In genomic region chr6:163405412-163406309, GRCh38 we compare ENCODE assay signal across 7 cellular contexts. TPM values are rescaled to one million over a fixed set of nuclear protein-coding genes. Genes with fewer than 3 reads are reported as not detected.
DNase-seq lines count a peak whose midpoint lies in the region; ATAC-seq and TF ChIP-seq lines count a peak whose summit lies in the region.

No MANE protein-coding gene starts in this region.

- H3K27me3 ChIP-seq in Peyer's patch (no peaks in the 10 kb centered on the region), thyroid gland (no peaks in the 10 kb centered on the region)

- H3K27ac ChIP-seq in Peyer's patch, result peak overlapping the region; percentile 29 to 80 (median 66)
- H3K27ac ChIP-seq in thyroid gland, result peak overlapping the region; percentile 73 to 86 (median 86)

- peak overlapping the region in 3 of 4 donors; percentile 4 to 29 (median 25) for H3K4me3 ChIP-seq in Peyer's patch
- H3K4me3 ChIP-seq in thyroid gland (replicated peaks in 1 of 3), result peak overlapping the region in 1 of 3 donors; percentile 2

- H3K9me3 ChIP-seq in Peyer's patch (no peaks in the 10 kb centered on the region), thyroid gland (no peaks in the 10 kb centered on the region)

- TF ChIP-seq CTCF in Peyer's patch (IDR thresholded peaks at IDR 0.05), result no peak
- no peak for TF ChIP-seq CTCF in thyroid gland (IDR thresholded peaks at IDR 0.05)

- peak; percentile 85 for ATAC-seq in GM18861 (IDR thresholded peaks at IDR 0.05; ENCODE audit: unreplicated experiment)
- peak; percentile 85 for ATAC-seq in HG02759 (IDR thresholded peaks at IDR 0.05; ENCODE audit: unreplicated experiment)

- H3K4me1 ChIP-seq in Peyer's patch, result peaks cover 0 to 15% (median 0%) of the 10 kb centered on the region in 4 donors
- peaks cover 7 to 8% of the 10 kb centered on the region in 2 donors for H3K4me1 ChIP-seq in thyroid gland

- no peaks in the 10 kb centered on the region for H3K36me3 ChIP-seq in Peyer's patch
- H3K36me3 ChIP-seq in thyroid gland, result no peaks in the 10 kb centered on the region

- TF ChIP-seq POLR2A in Peyer's patch (IDR thresholded peaks at IDR 0.05) (no peak), thyroid gland (IDR thresholded peaks at IDR 0.05) (peak in 1 of 2 donors; percentile 29)

- peak in 2 of 3 donors; percentile 42 to 69 for DNase-seq in Peyer's patch
- DNase-seq in cerebellum (ENCODE audit: low spot score), result peak; percentile 10
- DNase-seq in medulla oblongata (ENCODE audit: extremely low spot score), result peak; percentile 93
- DNase-seq in thyroid gland, result peak; percentile 72 to 76
- no peak for DNase-seq in NCI-H2107 (lab: John Stamatoyannopoulos, UW)

- intact Hi-C loops in thyroid gland (cut with DNase I), result no loop called here

- 37 to 42% methylated on average over 18 of the region's 18 CpGs for WGBS in thyroid gland, 2 donors

RNA-seq across cellular contexts. Expression of gene QKI, which starts 8.9 kb away (rescaled TPM):
- 100 to 1,000 TPM in 1 of 4 donors, 10 to 100 TPM in 2, 1 to 10 TPM in 1; 8.4 to 107 (median 37.1) TPM for total RNA-seq in Peyer's patch
- total RNA-seq in cerebellum, result 363 TPM
- 100 to 1,000 TPM in 2 of 4 donors, 10 to 100 TPM in 2; 90.3 to 134 (median 101) TPM for total RNA-seq in thyroid gland
